ENCODE assay signal across 14 cellular contexts in the genomic region with DNA sequence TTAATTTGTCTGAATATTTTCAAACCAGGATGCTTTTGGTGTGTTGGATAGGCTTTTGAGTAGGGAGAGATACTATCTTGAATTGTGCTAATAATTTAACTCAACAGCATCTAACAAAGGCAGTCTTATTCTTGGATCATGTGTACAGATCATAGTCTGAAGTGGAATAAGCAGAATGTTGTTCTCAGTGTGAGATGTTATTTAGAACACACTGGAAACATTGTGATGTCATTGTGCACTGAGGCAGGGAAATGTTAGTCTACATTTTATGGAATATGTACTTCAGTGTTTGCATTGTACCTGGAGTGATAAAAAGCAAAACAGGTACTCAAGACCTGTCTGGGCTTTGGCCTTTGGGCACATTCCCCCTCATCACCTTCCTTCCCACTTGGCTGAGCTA. TPM values are rescaled to one million over a fixed set of nuclear protein-coding genes. Genes with fewer than 3 reads are reported as not detected.
DNase-seq lines count a peak whose midpoint lies in the region; ATAC-seq and TF ChIP-seq lines count a peak whose summit lies in the region.
"Had no signal": no experiment of that assay in that cellular context is flagged by ENCODE, and none has a peak within 500 bp of the region (broad histone marks: within the 10 kb centered on the region; RNA-seq: fewer than 3 reads in every experiment).

No MANE protein-coding gene starts in this region.

- intact Hi-C loops in gastrocnemius medialis (cut with DNase I; ENCODE audit: low total_unique reads) = no loop called here

- no peak for TF ChIP-seq POLR2A in gastrocnemius medialis (IDR thresholded peaks at IDR 0.05)

- no peaks in the 10 kb centered on the region for H3K36me3 ChIP-seq in gastrocnemius medialis

- H3K27ac ChIP-seq in C4-2B (peak overlapping the region; percentile 51), gastrocnemius medialis (peak overlapping the region; percentile 46 to 93 (median 64))
- H3K27ac ChIP-seq: BLaER1 treated with 17β-estradiol and CSF1 and Interleukin-3, amounts not matched to agents 10 nM and 100 nM had no signal

- no peak overlapping the region for H3K4me3 ChIP-seq in gastrocnemius medialis
- H3K4me3 ChIP-seq: BLaER1 treated with 17β-estradiol and CSF1 and Interleukin-3, amounts not matched to agents 10 nM and 100 nM; GM23338 had no signal

- in situ Hi-C loops in gastrocnemius medialis (cut with MboI; ENCODE audit: low sequenced_read_pairs in 4 of 4) = no loop called here
- in situ Hi-C loops in GM13977 (cut with MboI; ENCODE audit: low pct_unique_long_range_greater_than_20kb, low sequenced_read_pairs, unreplicated experiment) = no loop called here

- no peak for ATAC-seq in gastrocnemius medialis
- no peak for ATAC-seq in GM19452 (IDR thresholded peaks at IDR 0.05; ENCODE audit: unreplicated experiment)
- ATAC-seq: GM23338 had no signal

- no peaks in the 10 kb centered on the region for H3K27me3 ChIP-seq in gastrocnemius medialis
- H3K27me3 ChIP-seq: BLaER1 treated with 17β-estradiol and CSF1 and Interleukin-3, amounts not matched to agents 10 nM and 100 nM had no signal

- H3K9me3 ChIP-seq in gastrocnemius medialis = no peaks in the 10 kb centered on the region
- H3K9me3 ChIP-seq: BLaER1 treated with 17β-estradiol and CSF1 and Interleukin-3, amounts not matched to agents 10 nM and 100 nM; Caco-2 had no signal

- peak; percentile 11 to 30 for DNase-seq in NCI-H526 (lab: John Stamatoyannopoulos, UW)
- DNase-seq in NCI-H526 treated with DMSO at 0.1 percent for 48 hours (lab: John Stamatoyannopoulos, UW) = no peak
- peak; percentile 33 for DNase-seq in epidermal melanocyte (ENCODE audit: insufficient read length, low spot score)
- DNase-seq in gastrocnemius medialis = no peak
- DNase-seq in GM13977 (ENCODE audit: low spot score) = no peak
- no peak for DNase-seq in activated naive CD4-positive, alpha-beta T cell treated with anti-CD3 and anti-CD28 coated beads, Interleukin-2, amount 50 U/mL, for 16 hours
- DNase-seq: Caco-2; CD4-positive, CD25-positive, alpha-beta regulatory T cell; CD8-positive, alpha-beta memory T cell; HCEC 1CT had no signal

- H3K4me1 ChIP-seq in gastrocnemius medialis = peaks cover 70 to 75% of the 10 kb centered on the region in 2 donors
- H3K4me1 ChIP-seq: Caco-2 had no signal

- TF ChIP-seq CTCF in C4-2B (conservative IDR thresholded peaks at IDR 0.05) (no peak), gastrocnemius medialis (IDR thresholded peaks at IDR 0.05 in 4 of 5, conservative IDR thresholded peaks at IDR 0.05 in 1 of 5) (no peak), GM13977 (IDR thresholded peaks at IDR 0.05; ENCODE audit: extremely low read depth, insufficient read depth, missing control alignments) (no peak)

RNA-seq across cellular contexts. Expression of gene RNF144B, which starts 35.0 kb away (rescaled TPM):
- 10 to 100 TPM in 3 of 4 donors, 1 to 10 TPM in 1; 8.4 to 47.0 (median 31.9) TPM for total RNA-seq in gastrocnemius medialis

Comparison
In these comparisons a context has a peak if more than half of its experiments do, and no peak if none do; other contexts are left out.
1. DNase-seq: peak in NCI-H526 (2 of 2) and epidermal melanocyte (single experiment); none in NCI-H526 treated with DMSO at 0.1 percent for 48 hours (single experiment), gastrocnemius medialis (0 of 2), GM13977 (single experiment) and activated naive CD4-positive, alpha-beta T cell treated with anti-CD3 and anti-CD28 coated beads, Interleukin-2, amount 50 U/mL, for 16 hours (single experiment).